23 cellular contexts compared by ENCODE assay signal in genomic region chr6:12315292-12316081, GRCh38. TPM values are rescaled to one million over a fixed set of nuclear protein-coding genes. Genes with fewer than 3 reads are reported as not detected.
"Had no signal": no experiment of that assay in that cellular context is flagged by ENCODE, and none has a peak within 500 bp of the region (broad histone marks: within the 10 kb centered on the region; RNA-seq: fewer than 3 reads in every experiment).

No MANE protein-coding gene starts in this region.

- H3K27ac ChIP-seq: SJCRH30, WERI-Rb-1 had no signal

- DNase-seq: activated CD4-positive, alpha-beta T cell treated with anti-CD3 and anti-CD28 coated beads for 36 hours; activated CD8-positive, alpha-beta memory T cell treated with anti-CD3 and anti-CD28 coated beads, Interleukin-2, amount 50 U/mL, for 4 hours; activated CD8-positive, alpha-beta T cell treated with anti-CD3 and anti-CD28 coated beads for 36 hours; activated effector memory CD4-positive, alpha-beta T cell treated with Interleukin-2 at 50 U/mL for 16 hours; activated naive CD4-positive, alpha-beta T cell; activated T-cell treated with anti-CD3 and anti-CD28 coated beads, Interleukin-2, amount 50 U/mL, for 1 hour; aorta; central memory CD4-positive, alpha-beta T cell; KG1; NCI-H1092; NCI-H1417; NCI-H1930; NCI-H345; NCI-H510A; NCI-H69; NK-92 treated with Interleukin-12 subunit alpha and Interleukin-12 subunit beta, amount 100 ng/mL, for 24 hours; SJCRH30; SK-N-SH; T-helper 1 cell; WERI-Rb-1 had no signal

- H3K27ac Mint-ChIP-seq: activated CD4-positive, alpha-beta T cell treated with anti-CD3 and anti-CD28 coated beads for 36 hours; activated CD8-positive, alpha-beta T cell treated with anti-CD3 and anti-CD28 coated beads for 36 hours; activated naive CD4-positive, alpha-beta T cell treated with anti-CD3 and anti-CD28 coated beads, Interleukin-2, amount 50 U/mL, for 24 hours; activated T-helper 1 cell treated with anti-CD3 and anti-CD28 coated beads, Interleukin-12 subunit alpha, Interleukin-12 subunit beta, Interleukin-2, Interleukin-4 antibody, amounts not matched to agents 30 ng/mL and 10 ng/mL and 1 ng/mL, durations not matched to agents 14 hours and 24 hours and 36 hours had no signal

- H3K27me3 ChIP-seq: SJCRH30 had no signal

- H3K36me3 ChIP-seq: SJCRH30, WERI-Rb-1 had no signal

- H3K9me3 ChIP-seq: SJCRH30, SK-N-SH had no signal

- ATAC-seq: activated CD4-positive, alpha-beta T cell treated with anti-CD3 and anti-CD28 coated beads for 36 hours; activated CD8-positive, alpha-beta T cell treated with anti-CD3 and anti-CD28 coated beads for 36 hours; Right ventricle myocardium inferior had no signal

- H3K4me3 Mint-ChIP-seq: activated CD4-positive, alpha-beta T cell treated with anti-CD3 and anti-CD28 coated beads for 36 hours; activated CD8-positive, alpha-beta T cell treated with anti-CD3 and anti-CD28 coated beads for 36 hours; activated naive CD4-positive, alpha-beta T cell treated with anti-CD3 and anti-CD28 coated beads, Interleukin-2, amount 50 U/mL, for 24 hours; activated T-helper 1 cell treated with anti-CD3 and anti-CD28 coated beads, Interleukin-12 subunit alpha, Interleukin-12 subunit beta, Interleukin-2, Interleukin-4 antibody, amounts not matched to agents 30 ng/mL and 10 ng/mL and 1 ng/mL, durations not matched to agents 14 hours and 24 hours and 36 hours had no signal

- H3K4me1 Mint-ChIP-seq: activated CD4-positive, alpha-beta T cell treated with anti-CD3 and anti-CD28 coated beads for 36 hours; activated naive CD4-positive, alpha-beta T cell treated with anti-CD3 and anti-CD28 coated beads, Interleukin-2, amount 50 U/mL, for 24 hours had no signal

- H3K4me1 ChIP-seq: SJCRH30 had no signal

- H3K4me3 ChIP-seq: SJCRH30 had no signal

- H3K9ac ChIP-seq: SK-N-SH had no signal

- H3K36me3 Mint-ChIP-seq: activated naive CD4-positive, alpha-beta T cell treated with anti-CD3 and anti-CD28 coated beads, Interleukin-2, amount 50 U/mL, for 24 hours had no signal

RNA-seq across cellular contexts. Expression of gene EDN1, which starts 25.3 kb away (rescaled TPM):
- total RNA-seq: activated CD4-positive, alpha-beta T cell treated with anti-CD3 and anti-CD28 coated beads for 36 hours had no signal
